In genomic region chr4:139913398-139913990, GRCh38 we compare ENCODE assay signal across 1 cellular context.
TF ChIP-seq lines count a peak whose summit lies in the region.

No MANE protein-coding gene starts in this region.

TF ChIP-seq in HepG2, 621 proteins besides CTCF, POLR2A, EP300 and RAD21 (continued from another document and continues in another):
- TF ChIP-seq ZNF256 (CRISPR knock-in tag; conservative IDR thresholded peaks at IDR 0.05): no peak
- no peak for TF ChIP-seq IRF1 (CRISPR knock-in tag; IDR thresholded peaks at IDR 0.05; ENCODE audit: low read depth)
- TF ChIP-seq BRF2 (CRISPR knock-in tag; IDR thresholded peaks at IDR 0.05): no peak
- TF ChIP-seq FOSL2 (CRISPR knock-in tag; IDR thresholded peaks at IDR 0.05): 0 out of 2 replicates have a peak, but pooled peaks have one; percentile 18
- no peak for TF ChIP-seq MYPOP (CRISPR knock-in tag; IDR thresholded peaks at IDR 0.05)
- TF ChIP-seq AGO1 (IDR thresholded peaks at IDR 0.05; ENCODE audit: low read depth, low read length, poor library complexity, severe bottlenecking): no peak
- TF ChIP-seq MAZ (IDR thresholded peaks at IDR 0.05; ENCODE audit: borderline replicate concordance, low read depth, low read length): no peak
- no peak for TF ChIP-seq MAZ (CRISPR knock-in tag; IDR thresholded peaks at IDR 0.05; ENCODE audit: low read depth)
- TF ChIP-seq FOXO4 (CRISPR knock-in tag; conservative IDR thresholded peaks at IDR 0.05): no peak
- no peak for TF ChIP-seq ZBTB21 (CRISPR knock-in tag; IDR thresholded peaks at IDR 0.05)
- TF ChIP-seq PAXIP1 (CRISPR knock-in tag; conservative IDR thresholded peaks at IDR 0.05): peak; percentile 53
- no peak for TF ChIP-seq PRDM4 (CRISPR knock-in tag; IDR thresholded peaks at IDR 0.05; ENCODE audit: borderline replicate concordance)
- no peak for TF ChIP-seq MLLT10 (CRISPR knock-in tag; IDR thresholded peaks at IDR 0.05)
- TF ChIP-seq ZNF597 (CRISPR knock-in tag; IDR thresholded peaks at IDR 0.05): no peak
- no peak for TF ChIP-seq ZNF841 (CRISPR knock-in tag; IDR thresholded peaks at IDR 0.05; ENCODE audit: borderline replicate concordance)
- no peak for TF ChIP-seq RARA (CRISPR knock-in tag; IDR thresholded peaks at IDR 0.05)
- TF ChIP-seq ZNF136 (CRISPR knock-in tag; IDR thresholded peaks at IDR 0.05; ENCODE audit: low read depth): no peak
- TF ChIP-seq ZNF276 (CRISPR knock-in tag; IDR thresholded peaks at IDR 0.05; ENCODE audit: low read depth): no peak
- no peak for TF ChIP-seq SNAPC5 (CRISPR knock-in tag; IDR thresholded peaks at IDR 0.05; ENCODE audit: borderline replicate concordance)
- no peak for TF ChIP-seq ATM (IDR thresholded peaks at IDR 0.05; ENCODE audit: borderline replicate concordance)
- TF ChIP-seq GABPA (IDR thresholded peaks at IDR 0.05; ENCODE audit: low read depth, low read length): no peak
- no peak for TF ChIP-seq GABPA (CRISPR knock-in tag; IDR thresholded peaks at IDR 0.05; ENCODE audit: low read depth)
- TF ChIP-seq ATF2 (CRISPR knock-in tag; IDR thresholded peaks at IDR 0.05): no peak
- no peak for TF ChIP-seq SOX13 (IDR thresholded peaks at IDR 0.05)
- 0 out of 4 replicates have a peak, but pooled peaks of 1 of the 2 experiments have one; percentile 27 for TF ChIP-seq SOX13 (CRISPR knock-in tag; conservative IDR thresholded peaks at IDR 0.05 in 1 of 2, IDR thresholded peaks at IDR 0.05 in 1 of 2)
- no peak for TF ChIP-seq ZNF703 (CRISPR knock-in tag; IDR thresholded peaks at IDR 0.05; ENCODE audit: borderline replicate concordance)
- TF ChIP-seq PLSCR1 (CRISPR knock-in tag; IDR thresholded peaks at IDR 0.05; ENCODE audit: borderline replicate concordance): no peak
- TF ChIP-seq FOXJ3 (CRISPR knock-in tag; IDR thresholded peaks at IDR 0.05; ENCODE audit: borderline replicate concordance): peak; percentile 39; the same call in 1 of the 2 replicates
- TF ChIP-seq RFX5 (IDR thresholded peaks at IDR 0.05; ENCODE audit: low read depth, low read length): no peak
- no peak for TF ChIP-seq ZNF790 (CRISPR knock-in tag; IDR thresholded peaks at IDR 0.05; ENCODE audit: borderline replicate concordance)
- TF ChIP-seq HDAC1 (CRISPR knock-in tag; IDR thresholded peaks at IDR 0.05): no peak
- TF ChIP-seq ZKSCAN5 (CRISPR knock-in tag; IDR thresholded peaks at IDR 0.05): no peak
- no peak for TF ChIP-seq ISL2 (CRISPR knock-in tag; IDR thresholded peaks at IDR 0.05)
- TF ChIP-seq FOXA3 (CRISPR knock-in tag; IDR thresholded peaks at IDR 0.05): peak; percentile 44; the same call in 1 of the 2 replicates
- TF ChIP-seq ARNT (IDR thresholded peaks at IDR 0.05): no peak
- TF ChIP-seq ATF5 (CRISPR knock-in tag; IDR thresholded peaks at IDR 0.05; ENCODE audit: low read depth): no peak
- no peak for TF ChIP-seq ZNF546 (CRISPR knock-in tag; conservative IDR thresholded peaks at IDR 0.05)
- no peak for TF ChIP-seq MED13 (CRISPR knock-in tag; IDR thresholded peaks at IDR 0.05)
- no peak for TF ChIP-seq ZBTB26 (CRISPR knock-in tag; IDR thresholded peaks at IDR 0.05; ENCODE audit: borderline replicate concordance)
- no peak for TF ChIP-seq MAF1 (CRISPR knock-in tag; IDR thresholded peaks at IDR 0.05; ENCODE audit: borderline replicate concordance)
- TF ChIP-seq ZNF784 (CRISPR knock-in tag; IDR thresholded peaks at IDR 0.05; ENCODE audit: borderline replicate concordance): no peak
- no peak for TF ChIP-seq TCF7 (IDR thresholded peaks at IDR 0.05; ENCODE audit: low read depth)
- no peak for TF ChIP-seq SSRP1 (CRISPR knock-in tag; IDR thresholded peaks at IDR 0.05)
- TF ChIP-seq CHD4 (IDR thresholded peaks at IDR 0.05; ENCODE audit: borderline replicate concordance, low read length): no peak
- no peak for TF ChIP-seq ZNF335 (CRISPR knock-in tag; IDR thresholded peaks at IDR 0.05)
- TF ChIP-seq ZMYM4 (CRISPR knock-in tag; IDR thresholded peaks at IDR 0.05): no peak
- TF ChIP-seq NFE2L2 (IDR thresholded peaks at IDR 0.05; ENCODE audit: low read length): no peak
